In the genomic region with DNA sequence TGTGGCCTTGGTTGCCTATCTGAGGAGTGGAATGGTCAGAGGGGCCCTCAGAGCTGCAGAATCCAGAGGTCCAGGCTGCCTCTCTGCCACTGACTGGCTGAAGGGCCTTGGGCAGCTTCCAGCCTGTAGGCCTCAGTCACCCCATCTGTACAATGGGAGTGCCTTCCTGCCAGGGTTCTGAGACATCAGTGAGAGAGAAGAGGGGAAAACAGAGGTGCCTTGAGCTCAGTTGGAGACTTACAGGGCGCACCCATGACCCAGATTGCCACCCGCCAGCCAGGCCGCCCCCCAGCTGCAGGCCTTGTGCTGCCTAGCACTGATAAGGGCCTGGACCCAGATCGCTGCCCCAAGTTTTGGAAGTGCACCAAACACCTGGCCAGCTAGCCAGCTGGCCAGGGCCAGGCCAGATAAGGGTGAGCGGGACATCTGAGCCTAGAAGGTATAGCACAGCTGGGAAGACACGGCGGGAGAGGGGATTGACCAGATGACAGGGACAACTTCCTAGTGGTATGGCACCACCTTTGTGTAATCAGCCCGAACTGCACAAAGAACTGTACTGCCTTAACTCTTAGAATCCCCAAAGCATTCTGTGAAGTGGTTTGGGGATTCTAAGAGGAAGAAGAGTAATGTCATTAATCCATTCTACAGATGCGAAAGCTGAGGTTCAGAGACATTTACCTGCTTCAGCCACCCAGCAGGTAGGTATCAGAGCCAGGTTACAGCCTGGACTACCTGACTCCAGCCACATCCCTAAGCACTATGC, we compare ENCODE assay signal across 1 cellular context.
TF ChIP-seq lines count a peak whose summit lies in the region.

No MANE protein-coding gene starts in this region.

TF ChIP-seq in K562, 482 proteins besides CTCF, POLR2A, EP300 and RAD21 (continued from another document and continues in another):
- TF ChIP-seq, protein P1, sequence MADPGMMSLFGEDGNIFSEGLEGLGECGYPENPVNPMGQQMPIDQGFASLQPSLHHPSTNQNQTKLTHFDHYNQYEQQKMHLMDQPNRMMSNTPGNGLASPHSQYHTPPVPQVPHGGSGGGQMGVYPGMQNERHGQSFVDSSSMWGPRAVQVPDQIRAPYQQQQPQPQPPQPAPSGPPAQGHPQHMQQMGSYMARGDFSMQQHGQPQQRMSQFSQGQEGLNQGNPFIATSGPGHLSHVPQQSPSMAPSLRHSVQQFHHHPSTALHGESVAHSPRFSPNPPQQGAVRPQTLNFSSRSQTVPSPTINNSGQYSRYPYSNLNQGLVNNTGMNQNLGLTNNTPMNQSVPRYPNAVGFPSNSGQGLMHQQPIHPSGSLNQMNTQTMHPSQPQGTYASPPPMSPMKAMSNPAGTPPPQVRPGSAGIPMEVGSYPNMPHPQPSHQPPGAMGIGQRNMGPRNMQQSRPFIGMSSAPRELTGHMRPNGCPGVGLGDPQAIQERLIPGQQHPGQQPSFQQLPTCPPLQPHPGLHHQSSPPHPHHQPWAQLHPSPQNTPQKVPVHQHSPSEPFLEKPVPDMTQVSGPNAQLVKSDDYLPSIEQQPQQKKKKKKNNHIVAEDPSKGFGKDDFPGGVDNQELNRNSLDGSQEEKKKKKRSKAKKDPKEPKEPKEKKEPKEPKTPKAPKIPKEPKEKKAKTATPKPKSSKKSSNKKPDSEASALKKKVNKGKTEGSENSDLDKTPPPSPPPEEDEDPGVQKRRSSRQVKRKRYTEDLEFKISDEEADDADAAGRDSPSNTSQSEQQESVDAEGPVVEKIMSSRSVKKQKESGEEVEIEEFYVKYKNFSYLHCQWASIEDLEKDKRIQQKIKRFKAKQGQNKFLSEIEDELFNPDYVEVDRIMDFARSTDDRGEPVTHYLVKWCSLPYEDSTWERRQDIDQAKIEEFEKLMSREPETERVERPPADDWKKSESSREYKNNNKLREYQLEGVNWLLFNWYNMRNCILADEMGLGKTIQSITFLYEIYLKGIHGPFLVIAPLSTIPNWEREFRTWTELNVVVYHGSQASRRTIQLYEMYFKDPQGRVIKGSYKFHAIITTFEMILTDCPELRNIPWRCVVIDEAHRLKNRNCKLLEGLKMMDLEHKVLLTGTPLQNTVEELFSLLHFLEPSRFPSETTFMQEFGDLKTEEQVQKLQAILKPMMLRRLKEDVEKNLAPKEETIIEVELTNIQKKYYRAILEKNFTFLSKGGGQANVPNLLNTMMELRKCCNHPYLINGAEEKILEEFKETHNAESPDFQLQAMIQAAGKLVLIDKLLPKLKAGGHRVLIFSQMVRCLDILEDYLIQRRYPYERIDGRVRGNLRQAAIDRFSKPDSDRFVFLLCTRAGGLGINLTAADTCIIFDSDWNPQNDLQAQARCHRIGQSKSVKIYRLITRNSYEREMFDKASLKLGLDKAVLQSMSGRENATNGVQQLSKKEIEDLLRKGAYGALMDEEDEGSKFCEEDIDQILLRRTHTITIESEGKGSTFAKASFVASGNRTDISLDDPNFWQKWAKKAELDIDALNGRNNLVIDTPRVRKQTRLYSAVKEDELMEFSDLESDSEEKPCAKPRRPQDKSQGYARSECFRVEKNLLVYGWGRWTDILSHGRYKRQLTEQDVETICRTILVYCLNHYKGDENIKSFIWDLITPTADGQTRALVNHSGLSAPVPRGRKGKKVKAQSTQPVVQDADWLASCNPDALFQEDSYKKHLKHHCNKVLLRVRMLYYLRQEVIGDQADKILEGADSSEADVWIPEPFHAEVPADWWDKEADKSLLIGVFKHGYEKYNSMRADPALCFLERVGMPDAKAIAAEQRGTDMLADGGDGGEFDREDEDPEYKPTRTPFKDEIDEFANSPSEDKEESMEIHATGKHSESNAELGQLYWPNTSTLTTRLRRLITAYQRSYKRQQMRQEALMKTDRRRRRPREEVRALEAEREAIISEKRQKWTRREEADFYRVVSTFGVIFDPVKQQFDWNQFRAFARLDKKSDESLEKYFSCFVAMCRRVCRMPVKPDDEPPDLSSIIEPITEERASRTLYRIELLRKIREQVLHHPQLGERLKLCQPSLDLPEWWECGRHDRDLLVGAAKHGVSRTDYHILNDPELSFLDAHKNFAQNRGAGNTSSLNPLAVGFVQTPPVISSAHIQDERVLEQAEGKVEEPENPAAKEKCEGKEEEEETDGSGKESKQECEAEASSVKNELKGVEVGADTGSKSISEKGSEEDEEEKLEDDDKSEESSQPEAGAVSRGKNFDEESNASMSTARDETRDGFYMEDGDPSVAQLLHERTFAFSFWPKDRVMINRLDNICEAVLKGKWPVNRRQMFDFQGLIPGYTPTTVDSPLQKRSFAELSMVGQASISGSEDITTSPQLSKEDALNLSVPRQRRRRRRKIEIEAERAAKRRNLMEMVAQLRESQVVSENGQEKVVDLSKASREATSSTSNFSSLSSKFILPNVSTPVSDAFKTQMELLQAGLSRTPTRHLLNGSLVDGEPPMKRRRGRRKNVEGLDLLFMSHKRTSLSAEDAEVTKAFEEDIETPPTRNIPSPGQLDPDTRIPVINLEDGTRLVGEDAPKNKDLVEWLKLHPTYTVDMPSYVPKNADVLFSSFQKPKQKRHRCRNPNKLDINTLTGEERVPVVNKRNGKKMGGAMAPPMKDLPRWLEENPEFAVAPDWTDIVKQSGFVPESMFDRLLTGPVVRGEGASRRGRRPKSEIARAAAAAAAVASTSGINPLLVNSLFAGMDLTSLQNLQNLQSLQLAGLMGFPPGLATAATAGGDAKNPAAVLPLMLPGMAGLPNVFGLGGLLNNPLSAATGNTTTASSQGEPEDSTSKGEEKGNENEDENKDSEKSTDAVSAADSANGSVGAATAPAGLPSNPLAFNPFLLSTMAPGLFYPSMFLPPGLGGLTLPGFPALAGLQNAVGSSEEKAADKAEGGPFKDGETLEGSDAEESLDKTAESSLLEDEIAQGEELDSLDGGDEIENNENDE (IDR thresholded peaks at IDR 0.05; ENCODE audit: low read depth, low read length), result no peak
- TF ChIP-seq HDAC2 (IDR thresholded peaks at IDR 0.05), result peak; percentile 82
- 0 out of 2 replicates have a peak, but pooled peaks have one; percentile 44 for TF ChIP-seq CBX5 (IDR thresholded peaks at IDR 0.05; ENCODE audit: borderline replicate concordance, low read depth)
- TF ChIP-seq, protein P2, sequence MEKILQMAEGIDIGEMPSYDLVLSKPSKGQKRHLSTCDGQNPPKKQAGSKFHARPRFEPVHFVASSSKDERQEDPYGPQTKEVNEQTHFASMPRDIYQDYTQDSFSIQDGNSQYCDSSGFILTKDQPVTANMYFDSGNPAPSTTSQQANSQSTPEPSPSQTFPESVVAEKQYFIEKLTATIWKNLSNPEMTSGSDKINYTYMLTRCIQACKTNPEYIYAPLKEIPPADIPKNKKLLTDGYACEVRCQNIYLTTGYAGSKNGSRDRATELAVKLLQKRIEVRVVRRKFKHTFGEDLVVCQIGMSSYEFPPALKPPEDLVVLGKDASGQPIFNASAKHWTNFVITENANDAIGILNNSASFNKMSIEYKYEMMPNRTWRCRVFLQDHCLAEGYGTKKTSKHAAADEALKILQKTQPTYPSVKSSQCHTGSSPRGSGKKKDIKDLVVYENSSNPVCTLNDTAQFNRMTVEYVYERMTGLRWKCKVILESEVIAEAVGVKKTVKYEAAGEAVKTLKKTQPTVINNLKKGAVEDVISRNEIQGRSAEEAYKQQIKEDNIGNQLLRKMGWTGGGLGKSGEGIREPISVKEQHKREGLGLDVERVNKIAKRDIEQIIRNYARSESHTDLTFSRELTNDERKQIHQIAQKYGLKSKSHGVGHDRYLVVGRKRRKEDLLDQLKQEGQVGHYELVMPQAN (IDR thresholded peaks at IDR 0.05; ENCODE audit: borderline replicate concordance), result no peak
- TF ChIP-seq, protein P3, sequence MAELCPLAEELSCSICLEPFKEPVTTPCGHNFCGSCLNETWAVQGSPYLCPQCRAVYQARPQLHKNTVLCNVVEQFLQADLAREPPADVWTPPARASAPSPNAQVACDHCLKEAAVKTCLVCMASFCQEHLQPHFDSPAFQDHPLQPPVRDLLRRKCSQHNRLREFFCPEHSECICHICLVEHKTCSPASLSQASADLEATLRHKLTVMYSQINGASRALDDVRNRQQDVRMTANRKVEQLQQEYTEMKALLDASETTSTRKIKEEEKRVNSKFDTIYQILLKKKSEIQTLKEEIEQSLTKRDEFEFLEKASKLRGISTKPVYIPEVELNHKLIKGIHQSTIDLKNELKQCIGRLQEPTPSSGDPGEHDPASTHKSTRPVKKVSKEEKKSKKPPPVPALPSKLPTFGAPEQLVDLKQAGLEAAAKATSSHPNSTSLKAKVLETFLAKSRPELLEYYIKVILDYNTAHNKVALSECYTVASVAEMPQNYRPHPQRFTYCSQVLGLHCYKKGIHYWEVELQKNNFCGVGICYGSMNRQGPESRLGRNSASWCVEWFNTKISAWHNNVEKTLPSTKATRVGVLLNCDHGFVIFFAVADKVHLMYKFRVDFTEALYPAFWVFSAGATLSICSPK (IDR thresholded peaks at IDR 0.05; ENCODE audit: borderline replicate concordance), result no peak
- TF ChIP-seq, protein P4, sequence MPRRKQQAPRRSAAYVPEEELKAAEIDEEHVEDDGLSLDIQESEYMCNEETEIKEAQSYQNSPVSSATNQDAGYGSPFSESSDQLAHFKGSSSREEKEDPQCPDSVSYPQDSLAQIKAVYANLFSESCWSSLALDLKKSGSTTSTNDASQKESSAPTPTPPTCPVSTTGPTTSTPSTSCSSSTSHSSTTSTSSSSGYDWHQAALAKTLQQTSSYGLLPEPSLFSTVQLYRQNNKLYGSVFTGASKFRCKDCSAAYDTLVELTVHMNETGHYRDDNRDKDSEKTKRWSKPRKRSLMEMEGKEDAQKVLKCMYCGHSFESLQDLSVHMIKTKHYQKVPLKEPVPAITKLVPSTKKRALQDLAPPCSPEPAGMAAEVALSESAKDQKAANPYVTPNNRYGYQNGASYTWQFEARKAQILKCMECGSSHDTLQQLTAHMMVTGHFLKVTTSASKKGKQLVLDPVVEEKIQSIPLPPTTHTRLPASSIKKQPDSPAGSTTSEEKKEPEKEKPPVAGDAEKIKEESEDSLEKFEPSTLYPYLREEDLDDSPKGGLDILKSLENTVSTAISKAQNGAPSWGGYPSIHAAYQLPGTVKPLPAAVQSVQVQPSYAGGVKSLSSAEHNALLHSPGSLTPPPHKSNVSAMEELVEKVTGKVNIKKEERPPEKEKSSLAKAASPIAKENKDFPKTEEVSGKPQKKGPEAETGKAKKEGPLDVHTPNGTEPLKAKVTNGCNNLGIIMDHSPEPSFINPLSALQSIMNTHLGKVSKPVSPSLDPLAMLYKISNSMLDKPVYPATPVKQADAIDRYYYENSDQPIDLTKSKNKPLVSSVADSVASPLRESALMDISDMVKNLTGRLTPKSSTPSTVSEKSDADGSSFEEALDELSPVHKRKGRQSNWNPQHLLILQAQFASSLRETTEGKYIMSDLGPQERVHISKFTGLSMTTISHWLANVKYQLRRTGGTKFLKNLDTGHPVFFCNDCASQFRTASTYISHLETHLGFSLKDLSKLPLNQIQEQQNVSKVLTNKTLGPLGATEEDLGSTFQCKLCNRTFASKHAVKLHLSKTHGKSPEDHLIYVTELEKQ (CRISPR knock-in tag; IDR thresholded peaks at IDR 0.05), result no peak
- no peak for TF ChIP-seq ZNF699 (CRISPR knock-in tag; IDR thresholded peaks at IDR 0.05; ENCODE audit: insufficient replicate concordance)
- TF ChIP-seq NR3C1 (CRISPR knock-in tag; IDR thresholded peaks at IDR 0.05), result no peak
- TF ChIP-seq, protein P5, sequence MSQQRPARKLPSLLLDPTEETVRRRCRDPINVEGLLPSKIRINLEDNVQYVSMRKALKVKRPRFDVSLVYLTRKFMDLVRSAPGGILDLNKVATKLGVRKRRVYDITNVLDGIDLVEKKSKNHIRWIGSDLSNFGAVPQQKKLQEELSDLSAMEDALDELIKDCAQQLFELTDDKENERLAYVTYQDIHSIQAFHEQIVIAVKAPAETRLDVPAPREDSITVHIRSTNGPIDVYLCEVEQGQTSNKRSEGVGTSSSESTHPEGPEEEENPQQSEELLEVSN (IDR thresholded peaks at IDR 0.05; ENCODE audit: borderline replicate concordance in 1 of 2, extremely low read depth in 1 of 2, insufficient read depth in 1 of 2, insufficient read length in 1 of 2, low read depth in 1 of 2, low read length in 1 of 2, poor library complexity in 1 of 2, severe bottlenecking in 1 of 2), result no peak
- 0 out of 2 replicates have a peak, but pooled peaks have one; percentile 4 for TF ChIP-seq CEBPG (CRISPR knock-in tag; IDR thresholded peaks at IDR 0.05)
- TF ChIP-seq CEBPG (tag; conservative IDR thresholded peaks at IDR 0.05 in 1 of 2, IDR thresholded peaks at IDR 0.05 in 1 of 2), result no peak
- TF ChIP-seq IFI16 (CRISPR knock-in tag; IDR thresholded peaks at IDR 0.05), result no peak
- TF ChIP-seq, protein P6, sequence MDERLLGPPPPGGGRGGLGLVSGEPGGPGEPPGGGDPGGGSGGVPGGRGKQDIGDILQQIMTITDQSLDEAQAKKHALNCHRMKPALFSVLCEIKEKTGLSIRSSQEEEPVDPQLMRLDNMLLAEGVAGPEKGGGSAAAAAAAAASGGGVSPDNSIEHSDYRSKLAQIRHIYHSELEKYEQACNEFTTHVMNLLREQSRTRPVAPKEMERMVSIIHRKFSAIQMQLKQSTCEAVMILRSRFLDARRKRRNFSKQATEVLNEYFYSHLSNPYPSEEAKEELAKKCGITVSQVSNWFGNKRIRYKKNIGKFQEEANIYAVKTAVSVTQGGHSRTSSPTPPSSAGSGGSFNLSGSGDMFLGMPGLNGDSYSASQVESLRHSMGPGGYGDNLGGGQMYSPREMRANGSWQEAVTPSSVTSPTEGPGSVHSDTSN (CRISPR knock-in tag; IDR thresholded peaks at IDR 0.05; ENCODE audit: low read depth), result no peak
- TF ChIP-seq, protein P6 (tag; conservative IDR thresholded peaks at IDR 0.05; ENCODE audit: low read depth), result peak; percentile 19; the same call in 1 of the 2 replicates
- TF ChIP-seq ZNF830 (CRISPR knock-in tag; IDR thresholded peaks at IDR 0.05), result no peak
- peak; percentile 94 for TF ChIP-seq NCOA4 (IDR thresholded peaks at IDR 0.05; ENCODE audit: partially characterized antibody)
- TF ChIP-seq ZNF780A (CRISPR knock-in tag; IDR thresholded peaks at IDR 0.05), result no peak
- TF ChIP-seq, protein P7, sequence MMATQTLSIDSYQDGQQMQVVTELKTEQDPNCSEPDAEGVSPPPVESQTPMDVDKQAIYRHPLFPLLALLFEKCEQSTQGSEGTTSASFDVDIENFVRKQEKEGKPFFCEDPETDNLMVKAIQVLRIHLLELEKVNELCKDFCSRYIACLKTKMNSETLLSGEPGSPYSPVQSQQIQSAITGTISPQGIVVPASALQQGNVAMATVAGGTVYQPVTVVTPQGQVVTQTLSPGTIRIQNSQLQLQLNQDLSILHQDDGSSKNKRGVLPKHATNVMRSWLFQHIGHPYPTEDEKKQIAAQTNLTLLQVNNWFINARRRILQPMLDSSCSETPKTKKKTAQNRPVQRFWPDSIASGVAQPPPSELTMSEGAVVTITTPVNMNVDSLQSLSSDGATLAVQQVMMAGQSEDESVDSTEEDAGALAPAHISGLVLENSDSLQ (IDR thresholded peaks at IDR 0.05), result no peak
- TF ChIP-seq LARP7 (IDR thresholded peaks at IDR 0.05), result no peak
- TF ChIP-seq PTRF (tag; IDR thresholded peaks at IDR 0.05), result no peak
- no peak for TF ChIP-seq HMG20A (CRISPR knock-in tag; conservative IDR thresholded peaks at IDR 0.05)
- no peak for TF ChIP-seq POLR2AphosphoS2 (IDR thresholded peaks at IDR 0.05; ENCODE audit: low read length)
- TF ChIP-seq, protein P8, sequence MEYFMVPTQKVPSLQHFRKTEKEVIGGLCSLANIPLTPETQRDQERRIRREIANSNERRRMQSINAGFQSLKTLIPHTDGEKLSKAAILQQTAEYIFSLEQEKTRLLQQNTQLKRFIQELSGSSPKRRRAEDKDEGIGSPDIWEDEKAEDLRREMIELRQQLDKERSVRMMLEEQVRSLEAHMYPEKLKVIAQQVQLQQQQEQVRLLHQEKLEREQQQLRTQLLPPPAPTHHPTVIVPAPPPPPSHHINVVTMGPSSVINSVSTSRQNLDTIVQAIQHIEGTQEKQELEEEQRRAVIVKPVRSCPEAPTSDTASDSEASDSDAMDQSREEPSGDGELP (CRISPR knock-in tag; IDR thresholded peaks at IDR 0.05; ENCODE audit: borderline replicate concordance), result peak; percentile 100
